In the genomic region with DNA sequence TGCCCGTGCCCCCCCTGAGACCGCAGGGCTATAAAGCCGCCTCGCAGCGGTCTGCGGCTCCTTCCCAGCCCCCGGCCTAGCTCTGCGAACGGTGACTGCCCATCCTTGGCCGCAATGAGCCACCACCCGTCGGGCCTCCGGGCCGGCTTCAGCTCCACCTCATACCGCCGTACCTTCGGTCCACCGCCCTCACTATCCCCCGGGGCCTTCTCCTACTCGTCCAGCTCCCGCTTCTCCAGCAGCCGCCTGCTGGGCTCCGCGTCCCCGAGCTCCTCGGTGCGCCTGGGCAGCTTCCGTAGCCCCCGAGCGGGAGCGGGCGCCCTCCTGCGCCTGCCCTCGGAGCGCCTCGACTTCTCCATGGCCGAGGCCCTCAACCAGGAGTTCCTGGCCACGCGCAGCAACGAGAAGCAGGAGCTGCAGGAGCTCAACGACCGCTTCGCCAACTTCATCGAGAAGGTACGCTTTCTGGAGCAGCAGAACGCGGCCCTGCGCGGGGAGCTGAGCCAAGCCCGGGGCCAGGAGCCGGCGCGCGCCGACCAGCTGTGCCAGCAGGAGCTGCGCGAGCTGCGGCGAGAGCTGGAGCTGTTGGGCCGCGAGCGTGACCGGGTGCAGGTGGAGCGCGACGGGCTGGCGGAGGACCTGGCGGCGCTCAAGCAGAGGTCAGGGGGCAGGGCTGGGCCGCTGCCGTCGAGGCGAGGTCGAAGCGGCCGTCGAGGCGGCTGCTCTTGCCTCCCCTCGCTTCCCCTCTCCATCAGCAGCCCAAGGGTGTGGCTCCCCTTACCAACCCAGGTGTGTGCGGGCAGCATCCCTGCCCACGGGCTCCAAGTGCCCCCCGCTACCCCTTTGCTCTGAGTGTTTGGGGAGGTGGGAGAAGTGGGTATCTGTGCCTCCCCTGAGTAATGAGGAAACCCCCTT, we compare ENCODE assay signal across 1 cellular context.
TF ChIP-seq lines count a peak whose summit lies in the region.

PRPH (plus strand) TSS at position 61 of the 915 bp plus-strand sequence; CDS start at position 115, 54 bp downstream.

TF ChIP-seq in IMR-90, 13 proteins besides CTCF, POLR2A, EP300 and RAD21 (continued from another document):
- TF ChIP-seq SMC3 (IDR thresholded peaks at IDR 0.05; ENCODE audit: low read depth, low read length) (no peak), MAZ (IDR thresholded peaks at IDR 0.05; ENCODE audit: borderline replicate concordance, low read depth, low read length) (no peak), RCOR1 (IDR thresholded peaks at IDR 0.05; ENCODE audit: insufficient replicate concordance, low read length) (no peak)
TF ChIP-seq in IMR-90: peak in this region for 0.
